Comparison of ENCODE assay signal across 18 cellular contexts in the genomic region with DNA sequence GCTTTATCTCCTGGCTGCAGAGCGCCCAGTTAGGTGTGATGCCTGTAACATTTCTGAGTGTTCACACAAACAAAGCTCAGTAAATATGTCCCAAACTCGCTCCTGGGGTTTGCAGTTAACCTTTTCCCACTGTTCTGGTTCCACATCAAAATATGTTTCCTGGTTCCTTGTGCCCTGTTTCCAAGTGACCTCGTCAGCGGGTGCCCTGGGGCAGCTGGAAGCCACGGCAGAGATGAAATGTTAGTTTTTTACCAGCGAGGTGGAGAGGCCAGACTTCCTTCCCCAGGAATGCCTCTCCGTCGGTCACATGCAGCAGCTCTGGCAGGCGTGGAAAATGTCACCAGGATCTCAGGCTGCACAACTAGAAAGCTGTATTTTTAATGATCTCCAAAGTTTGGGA. TPM values are rescaled to one million over a fixed set of nuclear protein-coding genes. Genes with fewer than 3 reads are reported as not detected.
DNase-seq lines count a peak whose midpoint lies in the region; ATAC-seq and TF ChIP-seq lines count a peak whose summit lies in the region.
"Had no signal": no experiment of that assay in that cellular context is flagged by ENCODE, and none has a peak within 500 bp of the region (broad histone marks: within the 10 kb centered on the region; RNA-seq: fewer than 3 reads in every experiment).

No MANE protein-coding gene starts in this region.

- no peak overlapping the region for H3K4me3 ChIP-seq in CD4-positive, alpha-beta memory T cell (ENCODE audit: low read length in 2 of 2)
- H3K4me3 ChIP-seq in gastroesophageal sphincter, result no peak overlapping the region
- no peak overlapping the region for H3K4me3 ChIP-seq in psoas muscle
- H3K4me3 ChIP-seq in SJCRH30, result no peak overlapping the region
- H3K4me3 ChIP-seq: Peyer's patch had no signal

- H3K4me3 Mint-ChIP-seq in activated T-cell treated with anti-CD3 and anti-CD28 coated beads, Interleukin-2, amount 50 U/mL, for 4 hours, result no peak overlapping the region
- H3K4me3 Mint-ChIP-seq in CD4-positive, alpha-beta memory T cell, result no peak overlapping the region

- no peaks in the 10 kb centered on the region for H3K9me3 Mint-ChIP-seq in activated T-cell treated with anti-CD3 and anti-CD28 coated beads, Interleukin-2, amount 50 U/mL, for 4 hours
- H3K9me3 Mint-ChIP-seq in CD4-positive, alpha-beta memory T cell, result peaks cover 0 to 3% (median 0%) of the 10 kb centered on the region in 8 donors

- WGBS in gastroesophageal sphincter (ENCODE audit: low coverage in 1 of 2), 2 donors, result 82 to 87% methylated on average over 2 to 3 of the region's 9 CpGs
- WGBS in psoas muscle, 3 donors, result 37 to 58% (median 47%) methylated on average over 9 of the region's 9 CpGs

- H3K27me3 Mint-ChIP-seq in activated T-cell treated with anti-CD3 and anti-CD28 coated beads, Interleukin-2, amount 50 U/mL, for 4 hours (ENCODE audit: low read depth), result no peaks in the 10 kb centered on the region
- no peaks in the 10 kb centered on the region for H3K27me3 Mint-ChIP-seq in CD4-positive, alpha-beta memory T cell

- peaks cover 34% of the 10 kb centered on the region for H3K36me3 ChIP-seq in CD4-positive, alpha-beta memory T cell (ENCODE audit: insufficient read depth, low read length)
- H3K36me3 ChIP-seq in gastroesophageal sphincter, result peaks cover 0 to 57% of the 10 kb centered on the region in 2 donors
- H3K36me3 ChIP-seq in psoas muscle (ENCODE audit: insufficient read depth in 1 of 2, low read depth in 1 of 2), result peaks cover 0 to 30% of the 10 kb centered on the region in 2 donors
- no peaks in the 10 kb centered on the region for H3K36me3 ChIP-seq in SJCRH30

- no peak for TF ChIP-seq EP300 in gastroesophageal sphincter (IDR thresholded peaks at IDR 0.05)

- no peaks in the 10 kb centered on the region for H3K9me3 ChIP-seq in CD4-positive, alpha-beta memory T cell (ENCODE audit: control insufficient read depth in 1 of 2, low read length in 2 of 2)
- H3K9me3 ChIP-seq in gastroesophageal sphincter (no peaks in the 10 kb centered on the region), psoas muscle (no peaks in the 10 kb centered on the region), SJCRH30 (replicated peaks) (no peaks in the 10 kb centered on the region)
- H3K9me3 ChIP-seq: Peyer's patch had no signal

- no peak for ATAC-seq in activated T-cell treated with anti-CD3 and anti-CD28 coated beads, Interleukin-2, amount 50 U/mL, for 4 hours
- peak; percentile 23 for ATAC-seq in gastroesophageal sphincter
- no peak for ATAC-seq in psoas muscle
- ATAC-seq in GM19397 (IDR thresholded peaks at IDR 0.05; ENCODE audit: unreplicated experiment), result no peak

- TF ChIP-seq CTCF in gastroesophageal sphincter (IDR thresholded peaks at IDR 0.05) (no peak), psoas muscle (IDR thresholded peaks at IDR 0.05) (no peak)

- H3K27me3 ChIP-seq in CD4-positive, alpha-beta memory T cell (ENCODE audit: insufficient read depth, low read length), result no peaks in the 10 kb centered on the region
- H3K27me3 ChIP-seq in gastroesophageal sphincter (no peaks in the 10 kb centered on the region), psoas muscle (ENCODE audit: insufficient read depth in 3 of 3, low read length in 2 of 3) (no peaks in the 10 kb centered on the region), SJCRH30 (no peaks in the 10 kb centered on the region)
- H3K27me3 ChIP-seq: Peyer's patch had no signal

- H3K27ac ChIP-seq in CD4-positive, alpha-beta memory T cell (ENCODE audit: low read depth, low read length), result no peak overlapping the region
- H3K27ac ChIP-seq in gastroesophageal sphincter (no peak overlapping the region), psoas muscle (no peak overlapping the region), SJCRH30 (no peak overlapping the region)
- H3K27ac ChIP-seq: Peyer's patch had no signal

- intact Hi-C loops in CD4-positive, alpha-beta memory T cell (cut with micrococcal nuclease), result no loop called here
- intact Hi-C loops in psoas muscle (cut with DNase I), result no loop called here

- no peak for TF ChIP-seq POLR2A in gastroesophageal sphincter (IDR thresholded peaks at IDR 0.05)

- CTCF ChIA-PET in CD4-positive, alpha-beta memory T cell (lab: Charles Lee; ENCODE audit: partially characterized antibody), result no interaction called here

- H3K4me1 ChIP-seq in CD4-positive, alpha-beta memory T cell (ENCODE audit: insufficient read depth, low read length), result peaks cover 3% of the 10 kb centered on the region
- H3K4me1 ChIP-seq in gastroesophageal sphincter (peaks cover 0 to 25% (median 5%) of the 10 kb centered on the region in 3 donors), psoas muscle (peaks cover 15% of the 10 kb centered on the region), SJCRH30 (no peaks in the 10 kb centered on the region)
- H3K4me1 ChIP-seq: Peyer's patch had no signal

- H3K36me3 Mint-ChIP-seq in activated T-cell treated with anti-CD3 and anti-CD28 coated beads, Interleukin-2, amount 50 U/mL, for 4 hours (ENCODE audit: insufficient read depth), result peaks cover 16% of the 10 kb centered on the region
- H3K36me3 Mint-ChIP-seq in CD4-positive, alpha-beta memory T cell, result peaks cover 28 to 53% of the 10 kb centered on the region in 2 donors

- POLR2A ChIA-PET in CD4-positive, alpha-beta memory T cell (lab: Charles Lee; ENCODE audit: partially characterized antibody), result interaction anchor here (0.7 to 1.1 kb wide), 2 partner anchors 8 to 17 kb away, joined by 3 read pairs; no protein-coding TSS in a partner anchor

- H3K4me1 Mint-ChIP-seq in activated T-cell treated with anti-CD3 and anti-CD28 coated beads, Interleukin-2, amount 50 U/mL, for 4 hours (ENCODE audit: low read depth), result peaks cover 18% of the 10 kb centered on the region
- peaks cover 11 to 54% (median 30%) of the 10 kb centered on the region in 4 donors for H3K4me1 Mint-ChIP-seq in CD4-positive, alpha-beta memory T cell

- peak; percentile 19 for DNase-seq in activated T-cell treated with anti-CD3 and anti-CD28 coated beads, Interleukin-2, amount 50 U/mL, for 1 hour
- no peak for DNase-seq in activated T-cell treated with anti-CD3 and anti-CD28 coated beads, Interleukin-2, amount 50 U/mL, for 4 hours
- DNase-seq in CD4-positive, alpha-beta memory T cell, result no peak
- DNase-seq in psoas muscle (peak; percentile 8 to 46), NAMALWA (ENCODE audit: low spot score) (no peak), SJCRH30 (no peak)
- DNase-seq: C1 segment of cervical spinal cord, DMS53, HCEC 1CT, Karpas-422, NCI-H2029, NCI-H2171 treated with DMSO at 0.1 percent for 48 hours, NCI-H510A, NCI-H82, SHP77 treated with DMSO at 0.1 percent for 48 hours had no signal

- peak overlapping the region in 4 of 7 donors; percentile 55 to 75 (median 58) for H3K27ac Mint-ChIP-seq in CD4-positive, alpha-beta memory T cell

RNA-seq across cellular contexts. Expression of gene NFATC1, which starts 18.2 kb away (rescaled TPM):
- total RNA-seq in activated T-cell treated with anti-CD3 and anti-CD28 coated beads, Interleukin-2, amount 50 U/mL, for 4 hours, result 10 to 100 TPM; 62.7 to 80.8 (median 75.2) TPM
- 10 to 100 TPM; 64.3 to 69.6 TPM for total RNA-seq in CD4-positive, alpha-beta memory T cell
- polyA plus RNA-seq in CD4-positive, alpha-beta memory T cell, result 10 to 100 TPM; 15.3 to 45.5 TPM
- 10 to 100 TPM; 13.1 to 21.3 (median 16.2) TPM for total RNA-seq in gastroesophageal sphincter
- 10 to 100 TPM; 21.0 to 28.7 (median 24.2) TPM for total RNA-seq in psoas muscle
- polyA plus RNA-seq in psoas muscle, result 10 to 100 TPM in 2 of 3 donors, 1 to 10 TPM in 1; 3.0 to 20.8 (median 15.4) TPM
- 4.9 and 5.7 TPM in 2 replicates for total RNA-seq in SJCRH30 (2014; rRNA removed; shearing (Covaris generic))

Comparison
In these comparisons a context has a peak if more than half of its experiments do, and no peak if none do; other contexts are left out.
1. DNase-seq: peak in activated T-cell treated with anti-CD3 and anti-CD28 coated beads, Interleukin-2, amount 50 U/mL, for 1 hour (single experiment) and psoas muscle (2 of 2); none in activated T-cell treated with anti-CD3 and anti-CD28 coated beads, Interleukin-2, amount 50 U/mL, for 4 hours (single experiment), CD4-positive, alpha-beta memory T cell (0 of 5), NAMALWA (single experiment) and SJCRH30 (0 of 2).